In genomic region chr18:62258093-62258492, GRCh38 we compare ENCODE assay signal across 33 cellular contexts.
"Had no signal": no experiment of that assay in that cellular context is flagged by ENCODE, and none has a peak within 500 bp of the region (broad histone marks: within the 10 kb centered on the region; RNA-seq: fewer than 3 reads in every experiment).

No MANE protein-coding gene starts in this region.

- H3K9me3 ChIP-seq: body of pancreas, colonic mucosa, esophagus squamous epithelium, left lung, lower lobe of right lung, mucosa of descending colon, neutrophil, thoracic aorta, uterus had no signal

- H3K36me3 ChIP-seq: colonic mucosa, uterus had no signal

- H3K27me3 ChIP-seq: body of pancreas, colonic mucosa, esophagus squamous epithelium, left lung, neutrophil, uterus had no signal

- H3K27me3 Mint-ChIP-seq: activated CD4-positive, alpha-beta T cell treated with anti-CD3 and anti-CD28 coated beads, Interleukin-2, amount 10 ng/mL, durations not matched to agents 7 days and 5 days; activated naive CD8-positive, alpha-beta T cell; natural killer cell treated with Interleukin-12 subunit alpha and Interleukin-12 subunit beta and Interleukin-15 and Interleukin-18, amount 100 ng/mL, for 72 hours; progenitor cell of endocrine pancreas; stimulated activated naive CD8-positive, alpha-beta T cell treated with anti-CD3 and anti-CD28 coated beads, Interleukin-15, Interleukin-2, amounts not matched to agents 100 ng/mL and 50 ng/mL, for 24 hours; type B pancreatic cell had no signal

- H3K4me3 Mint-ChIP-seq: activated CD4-positive, alpha-beta T cell treated with anti-CD3 and anti-CD28 coated beads, Interleukin-2, amount 10 ng/mL, durations not matched to agents 7 days and 5 days; activated naive CD8-positive, alpha-beta T cell; activated T-cell treated with anti-CD3 and anti-CD28 coated beads, Interleukin-2, amount 50 U/mL, for 72 hours; natural killer cell treated with Interleukin-12 subunit alpha and Interleukin-12 subunit beta and Interleukin-15 and Interleukin-18, amount 100 ng/mL, for 72 hours; stimulated activated naive CD8-positive, alpha-beta T cell treated with anti-CD3 and anti-CD28 coated beads, Interleukin-15, Interleukin-2, amounts not matched to agents 100 ng/mL and 50 ng/mL, for 24 hours; type B pancreatic cell had no signal

- DNase-seq: activated CD4-positive, alpha-beta T cell treated with anti-CD3 and anti-CD28 coated beads for 1 hour; activated CD4-positive, alpha-beta T cell treated with anti-CD3 and anti-CD28 coated beads, Interleukin-2, amount 10 ng/mL, durations not matched to agents 7 days and 5 days; activated effector memory CD4-positive, alpha-beta T cell treated with Interleukin-2 at 50 U/mL for 16 hours; activated naive CD4-positive, alpha-beta T cell treated with Interleukin-2 at 50 U/mL for 16 hours; activated T-cell treated with anti-CD3 and anti-CD28 coated beads for 4 hours; activated T-cell treated with anti-CD3 and anti-CD28 coated beads, Interleukin-2, amount 50 U/mL, for 72 hours; aorta; cerebellar nuclear complex; colonic mucosa; effector CD8-positive, alpha-beta T cell; esophagus squamous epithelium; foreskin melanocyte; left lung; lower lobe of right lung; mesendoderm; mucosa of descending colon; retina; stimulated activated CD4-positive, alpha-beta T cell treated with anti-CD3 and anti-CD28 coated beads, Interleukin-12 subunit alpha, Interleukin-12 subunit beta, amount 100 ng/mL, for 4 hours; stimulated activated CD4-positive, alpha-beta T cell treated with anti-CD3 and anti-CD28 coated beads, Interleukin-4, amount 100 ng/mL, for 1 hour; T1000; uterus had no signal

- H3K4me1 ChIP-seq: colonic mucosa, esophagus squamous epithelium, left lung, lower lobe of right lung, uterus had no signal

- FAIRE-seq: endometrium had no signal

- H3K27ac ChIP-seq: body of pancreas, colonic mucosa, epithelial cell of prostate, esophagus squamous epithelium, left lung, lower lobe of right lung, neutrophil, thoracic aorta, uterus had no signal

- H3K4me3 ChIP-seq: body of pancreas, colonic mucosa, esophagus squamous epithelium, left lung, lower lobe of right lung, mucosa of descending colon, skin epidermis, thoracic aorta, uterus had no signal

- H3K9me3 Mint-ChIP-seq: activated CD4-positive, alpha-beta T cell treated with anti-CD3 and anti-CD28 coated beads, Interleukin-2, amount 10 ng/mL, durations not matched to agents 7 days and 5 days; activated T-cell treated with anti-CD3 and anti-CD28 coated beads, Interleukin-2, amount 50 U/mL, for 72 hours; natural killer cell treated with Interleukin-12 subunit alpha and Interleukin-12 subunit beta and Interleukin-15 and Interleukin-18, amount 100 ng/mL, for 72 hours; stimulated activated naive CD8-positive, alpha-beta T cell treated with anti-CD3 and anti-CD28 coated beads, Interleukin-15, Interleukin-2, amounts not matched to agents 100 ng/mL and 50 ng/mL, for 24 hours; type B pancreatic cell had no signal

- ATAC-seq: activated T-cell treated with anti-CD3 and anti-CD28 coated beads, Interleukin-2, amount 50 U/mL, for 72 hours; body of pancreas; left lung; lower lobe of right lung; mucosa of descending colon; natural killer cell treated with Interleukin-12 subunit alpha and Interleukin-12 subunit beta and Interleukin-15 and Interleukin-18, amount 100 ng/mL, for 72 hours; sciatic nerve had no signal

- H3K27ac Mint-ChIP-seq: activated CD4-positive, alpha-beta T cell treated with anti-CD3 and anti-CD28 coated beads, Interleukin-2, amount 10 ng/mL, durations not matched to agents 7 days and 5 days; activated naive CD8-positive, alpha-beta T cell; activated T-cell treated with anti-CD3 and anti-CD28 coated beads, Interleukin-2, amount 50 U/mL, for 72 hours; natural killer cell treated with Interleukin-12 subunit alpha and Interleukin-12 subunit beta and Interleukin-15 and Interleukin-18, amount 100 ng/mL, for 72 hours; progenitor cell of endocrine pancreas; stimulated activated naive CD8-positive, alpha-beta T cell treated with anti-CD3 and anti-CD28 coated beads, Interleukin-15, Interleukin-2, amounts not matched to agents 100 ng/mL and 50 ng/mL, for 24 hours; type B pancreatic cell had no signal
